ENCODE assay signal across 13 cellular contexts in the genomic region with DNA sequence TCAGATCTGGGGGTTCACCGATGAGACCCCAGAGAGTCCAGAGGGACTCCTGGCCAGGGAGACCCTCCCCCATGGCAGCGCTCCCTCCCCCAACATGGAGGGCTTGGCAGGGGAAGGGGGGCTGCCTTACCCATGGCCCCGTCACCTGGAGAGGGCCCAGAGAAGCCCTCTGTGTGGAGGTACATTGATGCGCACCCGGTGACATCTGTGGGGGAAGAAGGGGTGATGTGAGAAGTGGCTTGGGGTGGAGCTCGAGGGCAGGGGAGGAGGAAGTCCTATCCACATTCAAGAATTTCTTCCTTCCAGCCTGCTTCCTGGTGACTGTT. TPM values are rescaled to one million over a fixed set of nuclear protein-coding genes. Genes with fewer than 3 reads are reported as not detected.
DNase-seq lines count a peak whose midpoint lies in the region; ATAC-seq, FAIRE-seq and TF ChIP-seq lines count a peak whose summit lies in the region.
"Had no signal": no experiment of that assay in that cellular context is flagged by ENCODE, and none has a peak within 500 bp of the region (broad histone marks: within the 10 kb centered on the region; RNA-seq: fewer than 3 reads in every experiment).

No MANE protein-coding gene starts in this region.

- WGBS in IMR-90 (ENCODE audit: extremely low coverage in 2 of 2, insufficient read length in 1 of 2), 2 experiments: no CpG with 5 or more reads among the region's 6 CpGs
- 86% methylated on average over 6 of the region's 6 CpGs for WGBS in HepG2 (ENCODE audit: low lambda C conversion rate)
- 76% methylated on average over 6 of the region's 6 CpGs for WGBS in smooth muscle cell (ENCODE audit: low lambda C conversion rate)

- peak overlapping the region; percentile 71 to 91 for H4K8ac ChIP-seq in IMR-90 (ENCODE audit: low read depth in 2 of 2, low read length in 2 of 2)

- peaks cover 22% of the 10 kb centered on the region for H3K36me3 ChIP-seq in IMR-90 (ENCODE audit: control insufficient read depth, insufficient read depth, low read length)
- peaks cover 16 to 44% of the 10 kb centered on the region in 2 experiments for H3K36me3 ChIP-seq in HepG2 (replicated peaks in 1 of 2; ENCODE audit: control insufficient read depth in 1 of 2, insufficient read depth in 2 of 2, low read length in 2 of 2)
- H3K36me3 ChIP-seq in smooth muscle cell (ENCODE audit: low read depth): peaks cover 3% of the 10 kb centered on the region

- peak overlapping the region; percentile 91 for H4K91ac ChIP-seq in IMR-90 (ENCODE audit: insufficient read depth, low read depth, low read length)

- peaks cover 0 to 33% of the 10 kb centered on the region in 2 experiments; a peak in 2 of 4 replicates for H3K79me1 ChIP-seq in IMR-90 (ENCODE audit: low read depth in 1 of 2, low read length in 2 of 2)

- H2BK120ac ChIP-seq in IMR-90 (ENCODE audit: low read depth, low read length): peak overlapping the region; percentile 84

- in situ Hi-C loops in IMR-90 (cut with MboI; ENCODE audit: low sequenced_read_pairs) (no loop called here), HepG2 (cut with HindIII; ENCODE audit: extremely low pct_ligation_motif_present, low pct_unique_long_range_greater_than_20kb) (loop anchor here (5.0 kb wide), 1 partner anchor 42 kb away; no protein-coding TSS in a partner anchor)

- TF ChIP-seq EP300 in HepG2 (IDR thresholded peaks at IDR 0.05; ENCODE audit: low read depth in 2 of 2, low read length in 2 of 2) (no peak), HepG2 (CRISPR knock-in tag; IDR thresholded peaks at IDR 0.05; ENCODE audit: borderline replicate concordance) (no peak)

- H2AFZ ChIP-seq in IMR-90 (replicated peaks; ENCODE audit: low read length, poor library complexity) (peak overlapping the region; percentile 87), HepG2 (ENCODE audit: low read length) (no peak overlapping the region), smooth muscle cell (ENCODE audit: low read depth) (no peak overlapping the region)

- H2AK5ac ChIP-seq in IMR-90 (ENCODE audit: low read depth, low read length): peak overlapping the region; percentile 99

- peak overlapping the region; percentile 88 for H3K23ac ChIP-seq in IMR-90 (ENCODE audit: low read depth, low read length)

- TF ChIP-seq RAD21 in IMR-90 (IDR thresholded peaks at IDR 0.05; ENCODE audit: low read length) (no peak), HepG2 (CRISPR knock-in tag; IDR thresholded peaks at IDR 0.05) (no peak)

- no peak for DNase-seq in IMR-90
- DNase-seq in coronary artery (ENCODE audit: low spot score): no peak
- DNase-seq in HepG2 (ENCODE audit: low spot score): no peak
- no peak for DNase-seq in smooth muscle cell (lab: John Stamatoyannopoulos, UW; ENCODE audit: unreplicated experiment)
- no peak for DNase-seq in activated effector memory CD4-positive, alpha-beta T cell treated with anti-CD3 and anti-CD28 coated beads, Interleukin-2, amount 50 U/mL, for 16 hours
- DNase-seq in stimulated activated CD4-positive, alpha-beta T cell treated with anti-CD3 and anti-CD28 coated beads, Interleukin-2, amount 100 ng/mL, for 48 hours: no peak
- DNase-seq in activated gamma-delta T cell (lab: John Stamatoyannopoulos, UW): no peak
- no peak for DNase-seq in iPS-NIHi11 (ENCODE audit: low spot score)
- DNase-seq: activated CD4-positive, alpha-beta T cell treated with anti-CD3 and anti-CD28 coated beads for 48 hours; activated naive CD4-positive, alpha-beta T cell treated with anti-CD3 and anti-CD28 coated beads, Interleukin-2, amount 10 ng/mL, durations not matched to agents 7 days and 5 days; COR-L47 had no signal

- TF ChIP-seq POLR2A in IMR-90 (IDR thresholded peaks at IDR 0.05; ENCODE audit: low read depth, low read length): no peak
- TF ChIP-seq POLR2A in HepG2 (IDR thresholded peaks at IDR 0.05; ENCODE audit: insufficient read depth in 1 of 2, low read depth in 2 of 2, low read length in 2 of 2): no peak; a peak in 1 of 4 replicates

- H3K4me1 ChIP-seq in IMR-90 (ENCODE audit: control insufficient read depth, insufficient read depth, low read length) (peaks cover 18% of the 10 kb centered on the region), HepG2 (ENCODE audit: insufficient read depth, low read length) (peaks cover 97% of the 10 kb centered on the region), smooth muscle cell (ENCODE audit: low read depth) (peaks cover 18% of the 10 kb centered on the region)

- CTCF ChIA-PET in IMR-90 (lab: Yijun Ruan, JAX) (interaction anchor here (0.6 kb wide), 1 partner anchor 50 kb away, joined by 3 read pairs; no protein-coding TSS in a partner anchor), HepG2 (lab: Yijun Ruan, JAX; ENCODE audit: low intra/inter-chr PET ratio, low total read pairs) (no interaction called here)

- H2BK20ac ChIP-seq in IMR-90 (ENCODE audit: low read depth, low read length): peak overlapping the region; percentile 63

- peak overlapping the region; percentile 95 for H2BK5ac ChIP-seq in IMR-90 (ENCODE audit: low read depth, low read length, poor library complexity, severe bottlenecking)

- H3K56ac ChIP-seq in IMR-90 (ENCODE audit: extremely low read depth, insufficient read depth, low read length): peak overlapping the region; percentile 48; the same call in 1 of the 2 replicates

- H3K4me3 ChIP-seq in IMR-90 (ENCODE audit: insufficient read depth, low read depth, low read length) (no peak overlapping the region), coronary artery (peak overlapping the region; percentile 58), HepG2 (replicated peaks in 1 of 3; ENCODE audit: insufficient read depth in 1 of 3, low read depth in 2 of 3, low read length in 3 of 3) (peak overlapping the region in 2 of 3 experiments; percentile 26 to 58; a peak in 4 of 6 replicates), smooth muscle cell (peak overlapping the region; percentile 30)
- H3K4me3 ChIP-seq: HAP-1, SK-N-MC had no signal

- POLR2A ChIA-PET in IMR-90 (lab: Charles Lee; ENCODE audit: unreplicated experiment): interaction anchor here (1.4 kb wide), 1 partner anchor 15 kb away, joined by 5 read pairs; no protein-coding TSS in a partner anchor
- POLR2A ChIA-PET in HepG2 (lab: Yijun Ruan, JAX): interaction anchor here (1.1 to 23.9 kb wide), 14 partner anchors 8 to 169 kb away, joined by 3 to 1546 read pairs (median 8); a partner anchor contains a TSS

- peaks cover 3% of the 10 kb centered on the region for H3F3A ChIP-seq in smooth muscle cell (ENCODE audit: low read depth)

- BruUV-seq in IMR-90 (replicated peaks; lab: Mats Ljungman, UMichigan): no TSS peak
- no TSS peak for BruUV-seq in HepG2 (replicated peaks; lab: Mats Ljungman, UMichigan)

- no peak for FAIRE-seq in HepG2 (lab: Jason Lieb, UNC)

- H3K4me2 ChIP-seq in IMR-90 (ENCODE audit: low read depth, low read length) (peak overlapping the region; percentile 93), HepG2 (ENCODE audit: low read depth, low read length) (peak overlapping the region; percentile 87), smooth muscle cell (peak overlapping the region; percentile 74)

- peak overlapping the region; percentile 97 for H3K4ac ChIP-seq in IMR-90 (ENCODE audit: low read depth, low read length)

- peak overlapping the region; percentile 40 for H3K9ac ChIP-seq in IMR-90 (ENCODE audit: low read depth, low read length)
- H3K9ac ChIP-seq in HepG2 (ENCODE audit: insufficient read depth, low read depth, low read length): peak overlapping the region; percentile 81
- peak overlapping the region; percentile 42 for H3K9ac ChIP-seq in smooth muscle cell (ENCODE audit: low read depth)

- H3K18ac ChIP-seq in IMR-90 (ENCODE audit: low read depth, low read length): peak overlapping the region; percentile 79

- H3K27ac ChIP-seq in IMR-90 (ENCODE audit: insufficient read depth, low read length) (peak overlapping the region; percentile 97), coronary artery (peak overlapping the region; percentile 12 to 76), HepG2 (ENCODE audit: extremely low read length, insufficient read depth, low read length) (peak overlapping the region; percentile 96), smooth muscle cell (ENCODE audit: low read depth) (peak overlapping the region; percentile 87)
- H3K27ac ChIP-seq: SK-N-MC had no signal

- H4K5ac ChIP-seq in IMR-90 (ENCODE audit: low read depth, low read length): peak overlapping the region; percentile 88

- H2BK15ac ChIP-seq in IMR-90 (ENCODE audit: low read depth, low read length): peak overlapping the region; percentile 83; the same call in 2 of the 3 replicates

- H3K27me3 ChIP-seq in IMR-90 (ENCODE audit: control insufficient read depth, insufficient read depth, low read length) (no peaks in the 10 kb centered on the region), HepG2 (ENCODE audit: control insufficient read depth in 1 of 2, insufficient read depth in 2 of 2, low read length in 2 of 2) (no peaks in the 10 kb centered on the region), smooth muscle cell (ENCODE audit: low read depth) (no peaks in the 10 kb centered on the region)

- H3K79me2 ChIP-seq in HepG2 (ENCODE audit: insufficient read depth, low read length) (peaks cover 10% of the 10 kb centered on the region), smooth muscle cell (ENCODE audit: low read depth) (no peaks in the 10 kb centered on the region)

- H3K9me3 ChIP-seq in IMR-90 (ENCODE audit: control insufficient read depth, insufficient read depth, low read length) (no peaks in the 10 kb centered on the region), HepG2 (ENCODE audit: low read length) (no peaks in the 10 kb centered on the region), smooth muscle cell (replicated peaks; ENCODE audit: low read depth) (no peaks in the 10 kb centered on the region)
- H3K9me3 ChIP-seq: HAP-1 had no signal

- peak overlapping the region; percentile 99 for H3K14ac ChIP-seq in IMR-90 (replicated peaks; ENCODE audit: low read depth, low read length)

- TF ChIP-seq CTCF in IMR-90 (conservative IDR thresholded peaks at IDR 0.05; ENCODE audit: low read depth, low read length) (no peak), coronary artery (IDR thresholded peaks at IDR 0.05) (no peak), HepG2 (CRISPR knock-in tag; IDR thresholded peaks at IDR 0.05) (no peak), smooth muscle cell (IDR thresholded peaks at IDR 0.05; ENCODE audit: borderline replicate concordance, insufficient read depth, poor library complexity, severe bottlenecking) (no peak)

- dilution Hi-C loops in IMR-90 (cut with HindIII; ENCODE audit: low sequenced_read_pairs, unreplicated experiment): no loop called here

- peak overlapping the region; percentile 88 for H2AK9ac ChIP-seq in IMR-90 (replicated peaks; ENCODE audit: low read depth, low read length, poor library complexity)

- H4K20me1 ChIP-seq in IMR-90 (ENCODE audit: insufficient read depth, low read length) (no peaks in the 10 kb centered on the region), HepG2 (ENCODE audit: insufficient read depth, low read length) (no peaks in the 10 kb centered on the region), smooth muscle cell (ENCODE audit: low read depth) (no peaks in the 10 kb centered on the region)

- intact Hi-C loops in IMR-90 (cut with micrococcal nuclease): no loop called here
- intact Hi-C loops in HepG2 (cut with micrococcal nuclease; ENCODE audit: unreplicated experiment): loop anchor here (1.0 to 10.0 kb wide), 4 partner anchors 10 to 235 kb away; no protein-coding TSS in a partner anchor

- peak; percentile 19 for ATAC-seq in IMR-90 (ENCODE audit: low read depth)
- no peak for ATAC-seq in HepG2

- H3K9me1 ChIP-seq in IMR-90 (ENCODE audit: insufficient read depth, low read length): peaks cover 23% of the 10 kb centered on the region

RNA-seq across cellular contexts. Expression of a gene that starts 16.2 kb away (rescaled TPM):
- total RNA-seq in IMR-90 (2012; rRNA removed) (3.3 and 4.3 TPM in 2 replicates), HepG2 (2016; rRNA removed; fragmentation: Illumina TruSeq; extraction: Trizol) (126 and 128 TPM in 2 replicates), smooth muscle cell (14.2 and 21.7 TPM in 2 replicates)
- polyA plus RNA-seq in IMR-90 (2012; rRNA removed) (12.7 and 13.2 TPM in 2 replicates), HepG2 (2011; rRNA removed) (330 and 361 TPM in 2 replicates), smooth muscle cell (32.9 and 33.5 TPM in 2 replicates)
- 9.5 TPM in 2 replicates for polyA plus RNA-seq in IMR-90 (2012; cell fraction: cytosol; rRNA removed)
- polyA plus RNA-seq in IMR-90 (2012; cell fraction: nucleus; rRNA removed; ENCODE audit: low replicate concordance): 17.9 and 24.9 TPM in 2 replicates
- total RNA-seq in HepG2 (2016; cell fraction: cytosol; rRNA removed; fragmentation: Illumina TruSeq; extraction: Trizol; ENCODE audit: low read depth): 59.4 and 72.0 TPM in 2 replicates
- total RNA-seq in HepG2 (2016; cell fraction: insoluble cytoplasmic fraction; rRNA removed; fragmentation: Illumina TruSeq; extraction: Trizol): 106 and 130 TPM in 2 replicates
- 149 and 180 TPM in 2 replicates for total RNA-seq in HepG2 (2016; cell fraction: membrane; rRNA removed; fragmentation: Illumina TruSeq; extraction: Trizol)
- total RNA-seq in HepG2 (2016; cell fraction: nucleus; rRNA removed; fragmentation: Illumina TruSeq; extraction: Trizol): 70.8 and 88.4 TPM in 2 replicates
- polyA plus RNA-seq in HepG2 (2011; cell fraction: cytosol; rRNA removed): 170 and 232 TPM in 2 replicates
- 463 and 506 TPM in 2 replicates for polyA plus RNA-seq in HepG2 (2011; cell fraction: nucleus; rRNA removed)
- polyA plus RNA-seq in HepG2 (2012): 277 and 289 TPM in 2 replicates
- polyA plus RNA-seq in HepG2 (2016; cell fraction: cytosol; fragmentation: Illumina TruSeq; extraction: Trizol; ENCODE audit: low read depth): 120 and 136 TPM in 2 replicates
- polyA plus RNA-seq in HepG2 (2016; cell fraction: insoluble cytoplasmic fraction; fragmentation: Illumina TruSeq; extraction: Trizol; ENCODE audit: low read depth): 164 and 205 TPM in 2 replicates
- 212 and 220 TPM in 2 replicates for polyA plus RNA-seq in HepG2 (2016; cell fraction: membrane; fragmentation: Illumina TruSeq; extraction: Trizol; ENCODE audit: low read depth)
- 278 and 294 TPM in 2 replicates for polyA plus RNA-seq in HepG2 (2016; cell fraction: nucleus; fragmentation: Illumina TruSeq; extraction: Trizol; ENCODE audit: insufficient read depth, low read depth)
- polyA minus RNA-seq in HepG2 (2011; rRNA and poly(A)+ RNA removed; ENCODE audit: low replicate concordance): 3.5 and 231 TPM in 2 replicates
- 120 and 134 TPM in 2 replicates for polyA minus RNA-seq in HepG2 (2011; cell fraction: cytosol; rRNA and poly(A)+ RNA removed)
- 97.1 and 102 TPM in 2 replicates for polyA minus RNA-seq in HepG2 (2011; cell fraction: nucleus; rRNA and poly(A)+ RNA removed)

RNA-seq across cellular contexts. Expression of a gene that starts 46.2 kb away (rescaled TPM):
- total RNA-seq in IMR-90 (2012; rRNA removed) (50.0 TPM in 2 replicates), HepG2 (2016; rRNA removed; fragmentation: Illumina TruSeq; extraction: Trizol) (48.9 and 66.9 TPM in 2 replicates), smooth muscle cell (24.4 and 36.9 TPM in 2 replicates)
- polyA plus RNA-seq in IMR-90 (2012; rRNA removed) (21.8 and 22.6 TPM in 2 replicates), HepG2 (2011; rRNA removed) (23.6 and 24.8 TPM in 2 replicates), smooth muscle cell (24.4 and 27.5 TPM in 2 replicates)
- polyA plus RNA-seq in IMR-90 (2012; cell fraction: cytosol; rRNA removed): 8.8 and 12.4 TPM in 2 replicates
- polyA plus RNA-seq in IMR-90 (2012; cell fraction: nucleus; rRNA removed; ENCODE audit: low replicate concordance): 14.1 and 32.4 TPM in 2 replicates
- total RNA-seq in HepG2 (2016; cell fraction: cytosol; rRNA removed; fragmentation: Illumina TruSeq; extraction: Trizol; ENCODE audit: low read depth): 7.3 and 7.5 TPM in 2 replicates
- 48.9 and 59.5 TPM in 2 replicates for total RNA-seq in HepG2 (2016; cell fraction: insoluble cytoplasmic fraction; rRNA removed; fragmentation: Illumina TruSeq; extraction: Trizol)
- 13.7 and 14.3 TPM in 2 replicates for total RNA-seq in HepG2 (2016; cell fraction: membrane; rRNA removed; fragmentation: Illumina TruSeq; extraction: Trizol)
- total RNA-seq in HepG2 (2016; cell fraction: nucleus; rRNA removed; fragmentation: Illumina TruSeq; extraction: Trizol): 36.4 and 38.7 TPM in 2 replicates
- 19.6 and 23.9 TPM in 2 replicates for polyA plus RNA-seq in HepG2 (2011; cell fraction: cytosol; rRNA removed)
- 28.8 and 31.8 TPM in 2 replicates for polyA plus RNA-seq in HepG2 (2011; cell fraction: nucleus; rRNA removed)
- polyA plus RNA-seq in HepG2 (2012): 24.9 and 33.1 TPM in 2 replicates
- polyA plus RNA-seq in HepG2 (2016; cell fraction: cytosol; fragmentation: Illumina TruSeq; extraction: Trizol; ENCODE audit: low read depth): 1.9 and 2.2 TPM in 2 replicates
- polyA plus RNA-seq in HepG2 (2016; cell fraction: insoluble cytoplasmic fraction; fragmentation: Illumina TruSeq; extraction: Trizol; ENCODE audit: low read depth): 37.7 and 41.9 TPM in 2 replicates
- 4.4 and 5.7 TPM in 2 replicates for polyA plus RNA-seq in HepG2 (2016; cell fraction: membrane; fragmentation: Illumina TruSeq; extraction: Trizol; ENCODE audit: low read depth)
- polyA plus RNA-seq in HepG2 (2016; cell fraction: nucleus; fragmentation: Illumina TruSeq; extraction: Trizol; ENCODE audit: insufficient read depth, low read depth): 36.7 and 42.2 TPM in 2 replicates
- 67.3 and 93.6 TPM in 2 replicates for polyA minus RNA-seq in HepG2 (2011; rRNA and poly(A)+ RNA removed; ENCODE audit: low replicate concordance)
- 36.8 and 37.9 TPM in 2 replicates for polyA minus RNA-seq in HepG2 (2011; cell fraction: cytosol; rRNA and poly(A)+ RNA removed)
- 37.6 and 44.9 TPM in 2 replicates for polyA minus RNA-seq in HepG2 (2011; cell fraction: nucleus; rRNA and poly(A)+ RNA removed)

Comparison
In these comparisons a context has a peak if more than half of its experiments do, and no peak if none do; other contexts are left out.
1. H3K27ac ChIP-seq: peak in every context shown above with its lines; median percentile 97 in IMR-90; 96 in HepG2; 87 in smooth muscle cell; 44 in coronary artery.